Comparison of ENCODE assay signal across 15 cellular contexts in the genomic region with DNA sequence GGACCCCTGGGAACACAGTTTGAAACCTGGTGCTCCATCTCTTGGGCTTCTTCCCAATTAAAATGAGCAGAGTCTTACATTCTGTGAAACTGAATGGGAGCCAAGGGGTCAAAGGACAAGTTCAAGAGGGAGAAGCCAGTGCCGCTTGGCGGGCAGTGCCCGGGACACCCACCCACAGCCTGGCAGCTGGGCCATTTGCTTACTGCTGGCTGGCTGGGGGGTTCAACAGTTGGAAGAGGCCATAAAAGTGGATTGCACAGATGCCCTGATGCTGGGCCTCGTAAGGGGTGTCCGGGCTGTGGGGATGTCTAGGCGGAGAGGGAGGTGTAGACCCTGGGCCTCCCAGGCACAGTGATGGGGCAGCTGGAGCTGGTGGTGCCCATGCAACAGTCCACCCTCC.
"Had no signal": no experiment of that assay in that cellular context is flagged by ENCODE, and none has a peak within 500 bp of the region (broad histone marks: within the 10 kb centered on the region; RNA-seq: fewer than 3 reads in every experiment).

No MANE protein-coding gene starts in this region.

- H3K4me3 Mint-ChIP-seq: activated naive CD4-positive, alpha-beta T cell treated with anti-CD3 and anti-CD28 coated beads for 36 hours; activated naive CD8-positive, alpha-beta T cell treated with anti-CD3 and anti-CD28 coated beads, Interleukin-2, amount 50 U/mL, for 24 hours had no signal

- H3K27ac ChIP-seq: foreskin keratinocyte, right atrium auricular region, thoracic aorta had no signal

- H3K9me3 Mint-ChIP-seq: activated naive CD4-positive, alpha-beta T cell treated with anti-CD3 and anti-CD28 coated beads for 36 hours; activated naive CD8-positive, alpha-beta T cell treated with anti-CD3 and anti-CD28 coated beads, Interleukin-2, amount 50 U/mL, for 24 hours; activated T-helper 2 cell treated with anti-CD3 and anti-CD28 coated beads, Interferon-gamma antibody, Interleukin-2, Interleukin-4, amounts not matched to agents 10 μg/mL and 5 μg/mL and 100 μg/mL, durations not matched to agents 14 hours and 24 hours and 36 hours; naive B cell had no signal

- H3K27me3 Mint-ChIP-seq: activated naive CD8-positive, alpha-beta T cell treated with anti-CD3 and anti-CD28 coated beads, Interleukin-2, amount 50 U/mL, for 24 hours; naive B cell had no signal

- DNase-seq: activated CD4-positive, alpha-beta T cell treated with anti-CD3 and anti-CD28 coated beads, Interleukin-2, amount 50 U/mL, for 48 hours; activated naive CD4-positive, alpha-beta T cell treated with anti-CD3 and anti-CD28 coated beads for 36 hours; activated naive CD8-positive, alpha-beta T cell treated with anti-CD3 and anti-CD28 coated beads, Interleukin-2, amount 50 U/mL, for 24 hours; cortex of kidney; effector CD8-positive, alpha-beta T cell; foreskin keratinocyte; glutamatergic neuron; naive B cell; stomach; T-helper 1 cell had no signal

- H3K4me2 ChIP-seq: smooth muscle cell had no signal

- H3K27ac Mint-ChIP-seq: activated naive CD4-positive, alpha-beta T cell treated with anti-CD3 and anti-CD28 coated beads for 36 hours; activated naive CD8-positive, alpha-beta T cell treated with anti-CD3 and anti-CD28 coated beads, Interleukin-2, amount 50 U/mL, for 24 hours; activated T-helper 2 cell treated with anti-CD3 and anti-CD28 coated beads, Interferon-gamma antibody, Interleukin-2, Interleukin-4, amounts not matched to agents 10 μg/mL and 5 μg/mL and 100 μg/mL, durations not matched to agents 14 hours and 24 hours and 36 hours had no signal

- H3K9me3 ChIP-seq: right atrium auricular region, stomach, thoracic aorta had no signal

- H3K36me3 ChIP-seq: right atrium auricular region, stomach, thoracic aorta had no signal

- ATAC-seq: activated naive CD8-positive, alpha-beta T cell treated with anti-CD3 and anti-CD28 coated beads, Interleukin-2, amount 50 U/mL, for 24 hours; foreskin keratinocyte had no signal

- H3K4me3 ChIP-seq: lung, right atrium auricular region, smooth muscle cell, stomach, thoracic aorta had no signal

- H3K27me3 ChIP-seq: foreskin keratinocyte, right atrium auricular region, stomach had no signal
